Comparison of ENCODE assay signal across 14 cellular contexts in the genomic region with DNA sequence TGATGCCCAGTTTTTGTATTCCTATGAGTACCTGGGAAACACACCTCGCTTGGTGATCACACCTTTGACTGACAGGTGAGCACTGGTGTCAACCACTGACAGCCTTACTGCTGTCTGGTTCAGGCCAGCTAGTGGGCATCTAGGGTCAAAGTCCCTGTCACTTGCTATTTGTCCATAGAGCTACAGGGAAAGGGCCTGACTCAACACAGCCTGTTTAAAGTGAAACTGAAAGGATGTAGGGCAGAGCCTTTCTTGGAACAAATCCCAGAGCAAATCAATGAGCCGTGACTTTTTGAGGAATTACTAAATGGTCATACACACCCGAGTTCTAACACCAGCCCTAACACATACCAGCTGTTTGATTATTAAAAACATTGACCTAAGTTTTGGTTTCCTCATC.
A peak's percentile ranks its signal among the peaks of the same experiment; 100 is the strongest.
DNase-seq lines count a peak whose midpoint lies in the region; TF ChIP-seq lines count a peak whose summit lies in the region.
"Had no signal": no experiment of that assay in that cellular context is flagged by ENCODE, and none has a peak within 500 bp of the region (broad histone marks: within the 10 kb centered on the region; RNA-seq: fewer than 3 reads in every experiment).

No MANE protein-coding gene starts in this region.

- H3K9me3 ChIP-seq in mammary epithelial cell (replicated peaks; ENCODE audit: insufficient read depth, low read length): peaks cover 24% of the 10 kb centered on the region
- H3K9me3 ChIP-seq in subcutaneous abdominal adipose tissue (ENCODE audit: control insufficient read depth in 5 of 5, low read length in 5 of 5): no peaks in the 10 kb centered on the region
- H3K9me3 ChIP-seq: neutrophil had no signal

- no peaks in the 10 kb centered on the region for H3K27me3 ChIP-seq in mammary epithelial cell (ENCODE audit: insufficient read depth, low read length)
- H3K27me3 ChIP-seq in subcutaneous abdominal adipose tissue (ENCODE audit: control insufficient read depth in 5 of 5, insufficient read depth in 4 of 5, low read length in 5 of 5): no peaks in the 10 kb centered on the region
- H3K27me3 ChIP-seq: neutrophil had no signal

- TF ChIP-seq CTCF in MCF 10A (IDR thresholded peaks at IDR 0.05; ENCODE audit: unreplicated experiment): no peak
- TF ChIP-seq CTCF in mammary epithelial cell (conservative IDR thresholded peaks at IDR 0.05 in 1 of 2, IDR thresholded peaks at IDR 0.05 in 1 of 2; ENCODE audit: extremely low read depth in 1 of 2, insufficient read depth in 1 of 2, low read depth in 1 of 2, low read length in 2 of 2): no peak
- no peak for TF ChIP-seq CTCF in HFFc6 (IDR thresholded peaks at IDR 0.05)

- DNase-seq in MCF 10A (ENCODE audit: unreplicated experiment): no peak
- no peak for DNase-seq in mammary epithelial cell
- peak; percentile 26 for DNase-seq in RPMI7951 (ENCODE audit: low read depth)
- peak; percentile 18 for DNase-seq in iris pigment epithelial cell (ENCODE audit: low read depth)
- DNase-seq in posterior cingulate gyrus: no peak
- DNase-seq in NCI-H1436 (lab: John Stamatoyannopoulos, UW): no peak
- DNase-seq in HFFc6: no peak
- DNase-seq: activated CD4-positive, CD25-positive, alpha-beta regulatory T cell treated with anti-CD3 and anti-CD28 coated beads, Interleukin-2, amount 50 U/mL, for 72 hours; activated naive CD8-positive, alpha-beta T cell treated with anti-CD3 and anti-CD28 coated beads, Interleukin-2, amount 50 U/mL, for 24 hours; activated T-cell treated with anti-CD3 and anti-CD28 coated beads for 4 hours; mesendoderm; NCI-H2227 treated with DMSO at 0.1 percent for 48 hours had no signal

- H3K9me3 Mint-ChIP-seq in MCF 10A (ENCODE audit: unreplicated experiment) (no peaks in the 10 kb centered on the region), HFFc6 (peaks cover 40% of the 10 kb centered on the region)

- intact Hi-C loops in MCF 10A (cut with micrococcal nuclease) (no loop called here), mammary epithelial cell (cut with micrococcal nuclease) (no loop called here), posterior cingulate gyrus (cut with DNase I) (no loop called here)

- H3K4me1 Mint-ChIP-seq in MCF 10A (ENCODE audit: insufficient read depth, unreplicated experiment): peaks cover 18% of the 10 kb centered on the region
- H3K4me1 Mint-ChIP-seq in HFFc6 (ENCODE audit: low read depth): no peaks in the 10 kb centered on the region
- H3K4me1 Mint-ChIP-seq: activated naive CD8-positive, alpha-beta T cell treated with anti-CD3 and anti-CD28 coated beads, Interleukin-2, amount 50 U/mL, for 24 hours had no signal

- H3K9ac ChIP-seq in mammary epithelial cell (ENCODE audit: insufficient read depth, low read length) (no peak overlapping the region), subcutaneous abdominal adipose tissue (ENCODE audit: low read length in 5 of 5) (peak overlapping the region in 1 of 5 donors; percentile 44)

- H3K27ac ChIP-seq in mammary epithelial cell (ENCODE audit: insufficient read depth, low read depth, low read length) (no peak overlapping the region), subcutaneous abdominal adipose tissue (ENCODE audit: low read depth, low read length) (no peak overlapping the region)
- H3K27ac ChIP-seq: neutrophil had no signal

- H2AFZ ChIP-seq in mammary epithelial cell (ENCODE audit: low read depth, low read length): no peak overlapping the region

- in situ Hi-C loops in mammary epithelial cell (cut with MboI; ENCODE audit: low sequenced_read_pairs in 2 of 2): no loop called here

- H3K4me1 ChIP-seq in mammary epithelial cell (ENCODE audit: insufficient read depth, low read length) (no peaks in the 10 kb centered on the region), subcutaneous abdominal adipose tissue (ENCODE audit: control insufficient read depth in 5 of 5, insufficient read depth in 5 of 5, low read length in 5 of 5) (peaks cover 0 to 7% (median 4%) of the 10 kb centered on the region in 5 donors)

- POLR2A ChIA-PET in MCF 10A (lab: Yijun Ruan, JAX): interaction anchor here (1.1 kb wide), 1 partner anchor 239 kb away, joined by 3 read pairs; no protein-coding TSS in a partner anchor

- 11% methylated on average over 3 of the region's 3 CpGs for WGBS in mammary epithelial cell (ENCODE audit: low coverage, missing lambda C conversion rate)

- H4K20me1 ChIP-seq in mammary epithelial cell (ENCODE audit: insufficient read depth, low read length): no peaks in the 10 kb centered on the region

- BruUV-seq in MCF 10A (replicated peaks; lab: Mats Ljungman, UMichigan) (no TSS peak), mammary epithelial cell (replicated peaks; lab: Mats Ljungman, UMichigan) (no TSS peak)

- H3K79me2 ChIP-seq in mammary epithelial cell (ENCODE audit: insufficient read depth, low read length): no peaks in the 10 kb centered on the region

- H3K27me3 Mint-ChIP-seq in MCF 10A (ENCODE audit: insufficient read depth, unreplicated experiment): no peaks in the 10 kb centered on the region
- H3K27me3 Mint-ChIP-seq in HFFc6 (ENCODE audit: insufficient read depth): peaks cover 1% of the 10 kb centered on the region; the same call in 1 of the 2 replicates
- H3K27me3 Mint-ChIP-seq: activated naive CD8-positive, alpha-beta T cell treated with anti-CD3 and anti-CD28 coated beads, Interleukin-2, amount 50 U/mL, for 24 hours had no signal

- H3K27ac Mint-ChIP-seq in MCF 10A (ENCODE audit: low read depth, unreplicated experiment): peak overlapping the region; percentile 78
- no peak overlapping the region for H3K27ac Mint-ChIP-seq in HFFc6
- H3K27ac Mint-ChIP-seq: activated naive CD8-positive, alpha-beta T cell treated with anti-CD3 and anti-CD28 coated beads, Interleukin-2, amount 50 U/mL, for 24 hours had no signal

- H3K4me3 Mint-ChIP-seq in MCF 10A (ENCODE audit: unreplicated experiment): peak overlapping the region; percentile 25
- H3K4me3 Mint-ChIP-seq in HFFc6: no peak overlapping the region
- H3K4me3 Mint-ChIP-seq: activated naive CD8-positive, alpha-beta T cell treated with anti-CD3 and anti-CD28 coated beads, Interleukin-2, amount 50 U/mL, for 24 hours had no signal

- H3K4me3 ChIP-seq in mammary epithelial cell (replicated peaks in 1 of 3; ENCODE audit: insufficient read depth in 1 of 3, low read depth in 2 of 3, low read length in 3 of 3) (no peak overlapping the region), subcutaneous abdominal adipose tissue (ENCODE audit: low read depth in 1 of 5, low read length in 5 of 5) (peak overlapping the region in 3 of 5 donors; percentile 7 to 38 (median 12))

- no peaks in the 10 kb centered on the region for H3K36me3 ChIP-seq in mammary epithelial cell (ENCODE audit: insufficient read depth, low read length)
- H3K36me3 ChIP-seq in subcutaneous abdominal adipose tissue (ENCODE audit: control insufficient read depth in 5 of 5, insufficient read depth in 5 of 5, low read length in 5 of 5): no peaks in the 10 kb centered on the region
- H3K36me3 ChIP-seq: neutrophil had no signal

- dilution Hi-C loops in mammary epithelial cell (cut with HindIII; ENCODE audit: low sequenced_read_pairs): no loop called here

- CTCF ChIA-PET in MCF 10A (lab: Yijun Ruan, JAX): interaction anchor here (0.7 kb wide), 1 partner anchor 1850 kb away, joined by 3 read pairs; no protein-coding TSS in a partner anchor
- CTCF ChIA-PET in mammary epithelial cell (lab: Charles Lee; ENCODE audit: low non-redundant PET): no interaction called here

- no peaks in the 10 kb centered on the region for H3K36me3 Mint-ChIP-seq in MCF 10A (ENCODE audit: insufficient read depth, unreplicated experiment)
- no peaks in the 10 kb centered on the region for H3K36me3 Mint-ChIP-seq in HFFc6 (ENCODE audit: low read depth)

- no peak overlapping the region for H3K4me2 ChIP-seq in mammary epithelial cell (ENCODE audit: insufficient read depth, low read depth, low read length)

Comparison
In these comparisons a context has a peak if more than half of its experiments do, and no peak if none do; other contexts are left out.
1. DNase-seq: peak in RPMI7951 (single experiment) and iris pigment epithelial cell (single experiment); none in MCF 10A (single experiment), mammary epithelial cell (single experiment), posterior cingulate gyrus (0 of 10), NCI-H1436 (single experiment) and HFFc6 (single experiment).
2. H3K4me3 ChIP-seq: peak in subcutaneous abdominal adipose tissue (3 of 5); none in mammary epithelial cell (0 of 3).